ENCODE assay signal across 9 cellular contexts in the genomic region with DNA sequence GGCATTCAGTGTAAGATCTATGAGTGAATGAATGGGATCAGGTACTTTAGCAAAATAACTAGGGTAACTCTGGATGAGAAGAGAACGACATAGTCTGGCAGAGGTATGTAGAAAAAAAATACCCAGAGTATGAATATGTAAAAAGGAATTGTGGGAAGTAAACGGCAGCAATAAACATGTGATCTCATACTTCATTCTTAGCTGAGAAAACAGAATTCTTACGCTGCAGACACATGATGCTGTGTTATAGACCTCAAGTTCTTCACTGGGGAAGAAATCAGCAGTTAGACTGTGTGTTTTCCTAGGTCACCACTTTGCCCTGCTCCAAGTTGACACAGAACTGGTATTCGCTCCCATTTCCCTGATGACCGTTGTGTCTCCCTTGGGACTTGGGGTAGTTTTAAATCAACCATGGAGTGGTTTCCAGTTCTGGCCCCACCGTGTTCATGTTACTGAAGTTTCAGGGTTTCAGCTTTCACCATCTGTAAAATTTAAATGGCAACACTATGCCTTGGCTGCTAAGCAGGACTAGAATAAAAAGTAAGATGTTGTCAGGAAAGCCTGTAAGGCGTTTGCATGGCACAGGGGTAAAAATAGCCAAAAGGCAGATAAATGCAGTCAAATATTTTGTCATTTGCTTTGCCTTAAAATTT.
DNase-seq lines count a peak whose midpoint lies in the region; ATAC-seq lines count a peak whose summit lies in the region.
"Had no signal": no experiment of that assay in that cellular context is flagged by ENCODE, and none has a peak within 500 bp of the region (broad histone marks: within the 10 kb centered on the region; RNA-seq: fewer than 3 reads in every experiment).

No MANE protein-coding gene starts in this region.

- H3K4me2 ChIP-seq in BLaER1 treated with 17β-estradiol and CSF1 and Interleukin-3, amounts not matched to agents 10 nM and 100 nM, result peak overlapping the region; percentile 46 to 85 (median 74)

- H3K4me3 ChIP-seq in BLaER1 treated with 17β-estradiol and CSF1 and Interleukin-3, amounts not matched to agents 10 nM and 100 nM, result peak overlapping the region in 2 of 10 experiments; percentile 12 to 14; a peak in 1 of 20 replicates
- H3K4me3 ChIP-seq in adipocyte (ENCODE audit: low read length) (no peak overlapping the region), mesodermal cell (ENCODE audit: extremely low read depth, insufficient read depth, low read length, poor library complexity, severe bottlenecking) (no peak overlapping the region)

- H3K27me3 ChIP-seq in BLaER1 treated with 17β-estradiol and CSF1 and Interleukin-3, amounts not matched to agents 10 nM and 100 nM, result no peaks in the 10 kb centered on the region
- H3K27me3 ChIP-seq in adipocyte (replicated peaks; ENCODE audit: control insufficient read depth, insufficient read depth, low read length), result no peaks in the 10 kb centered on the region

- peak overlapping the region; percentile 21 to 78 (median 55); a peak in 18 of 22 replicates for H3K27ac ChIP-seq in BLaER1 treated with 17β-estradiol and CSF1 and Interleukin-3, amounts not matched to agents 10 nM and 100 nM
- H3K27ac ChIP-seq in mesodermal cell (ENCODE audit: low read depth, low read length, severe bottlenecking), result peak overlapping the region; percentile 46

- H3K4me1 ChIP-seq in BLaER1 treated with 17β-estradiol and CSF1 and Interleukin-3, amounts not matched to agents 10 nM and 100 nM, result peaks cover 48 to 65% (median 59%) of the 10 kb centered on the region in 10 experiments
- H3K4me1 ChIP-seq in adipocyte (ENCODE audit: control insufficient read depth, insufficient read depth, low read length) (peaks cover 30% of the 10 kb centered on the region), mesodermal cell (ENCODE audit: control insufficient read depth, insufficient read depth, low read length, poor library complexity, severe bottlenecking) (peaks cover 13% of the 10 kb centered on the region)

- H3K9ac ChIP-seq in BLaER1 treated with 17β-estradiol and CSF1 and Interleukin-3, amounts not matched to agents 10 nM and 100 nM, result peak overlapping the region in 5 of 11 experiments; percentile 18 to 69 (median 27); a peak in 6 of 22 replicates
- no peak overlapping the region for H3K9ac ChIP-seq in adipocyte (ENCODE audit: low read length)

- peak; percentile 49 for DNase-seq in adipocyte (ENCODE audit: low read depth)
- no peak for DNase-seq in SKM-1 treated with dmso at 0.1 percent for 144 hours (lab: John Stamatoyannopoulos, UW; ENCODE audit: unreplicated experiment)
- DNase-seq in activated T-cell treated with anti-CD3 and anti-CD28 coated beads, Interleukin-2, amount 50 U/mL, for 48 hours, result no peak
- DNase-seq: activated CD8-positive, alpha-beta memory T cell treated with anti-CD3 and anti-CD28 coated beads, Interleukin-2, amount 10 ng/mL, durations not matched to agents 7 days and 5 days had no signal

- peaks cover 0 to 8% (median 0%) of the 10 kb centered on the region in 11 experiments; a peak in 5 of 22 replicates for H3K9me3 ChIP-seq in BLaER1 treated with 17β-estradiol and CSF1 and Interleukin-3, amounts not matched to agents 10 nM and 100 nM (replicated peaks in 1 of 11)
- H3K9me3 ChIP-seq in adipocyte (ENCODE audit: control insufficient read depth, low read length), result no peaks in the 10 kb centered on the region
- H3K9me3 ChIP-seq in mesodermal cell (ENCODE audit: control insufficient read depth, low read length), result no peaks in the 10 kb centered on the region

- ATAC-seq in GM21619 (IDR thresholded peaks at IDR 0.05; ENCODE audit: unreplicated experiment), result peak; percentile 16
- ATAC-seq in HG03378 (IDR thresholded peaks at IDR 0.05; ENCODE audit: unreplicated experiment), result no peak
- no peak for ATAC-seq in GM19351 (IDR thresholded peaks at IDR 0.05; ENCODE audit: unreplicated experiment)
- ATAC-seq: activated CD8-positive, alpha-beta memory T cell treated with anti-CD3 and anti-CD28 coated beads, Interleukin-2, amount 10 ng/mL, durations not matched to agents 7 days and 5 days had no signal

- WGBS in mesodermal cell (ENCODE audit: insufficient coverage in 2 of 2), 2 experiments, result 84 to 99% methylated on average over 6 to 7 of the region's 7 CpGs

- H4K20me1 ChIP-seq in BLaER1 treated with 17β-estradiol and CSF1 and Interleukin-3, amounts not matched to agents 10 nM and 100 nM, result no peaks in the 10 kb centered on the region

- no peaks in the 10 kb centered on the region for H3K36me3 ChIP-seq in BLaER1 treated with 17β-estradiol and CSF1 and Interleukin-3, amounts not matched to agents 10 nM and 100 nM
- H3K36me3 ChIP-seq in adipocyte (ENCODE audit: control insufficient read depth, insufficient read depth, low read length, severe bottlenecking) (no peaks in the 10 kb centered on the region), mesodermal cell (ENCODE audit: control insufficient read depth, insufficient read depth, low read length) (no peaks in the 10 kb centered on the region)
